ENCODE assay signal across 1 cellular context in genomic region chr18:68916734-68917133, GRCh38.
TF ChIP-seq lines count a peak whose summit lies in the region.

No MANE protein-coding gene starts in this region.

TF ChIP-seq in HepG2, 621 proteins besides CTCF, POLR2A, EP300 and RAD21 (continued from another document and continues in another):
- TF ChIP-seq TRIM22 (IDR thresholded peaks at IDR 0.05) (no peak), ZNF891 (CRISPR knock-in tag; IDR thresholded peaks at IDR 0.05) (no peak), SMARCC2 (IDR thresholded peaks at IDR 0.05) (no peak), GATAD2A (CRISPR knock-in tag; IDR thresholded peaks at IDR 0.05) (0 out of 2 replicates have a peak, but pooled peaks have one; percentile 27), MYPOP (CRISPR knock-in tag; IDR thresholded peaks at IDR 0.05) (no peak), CEBPZ (IDR thresholded peaks at IDR 0.05; ENCODE audit: low read length) (no peak), CEBPB (IDR thresholded peaks at IDR 0.05; ENCODE audit: borderline replicate concordance, low read depth, low read length) (peak; percentile 55), NR2F1 (CRISPR knock-in tag; IDR thresholded peaks at IDR 0.05) (0 out of 4 replicates have a peak, but pooled peaks of 1 of the 2 experiments have one; percentile 9), ZNF788 (CRISPR knock-in tag; IDR thresholded peaks at IDR 0.05; ENCODE audit: borderline replicate concordance) (no peak), BCL6 (CRISPR knock-in tag; IDR thresholded peaks at IDR 0.05) (peak; percentile 76), ZNF549 (CRISPR knock-in tag; IDR thresholded peaks at IDR 0.05) (no peak), SETDB1 (CRISPR knock-in tag; IDR thresholded peaks at IDR 0.05; ENCODE audit: borderline replicate concordance) (no peak), IKZF1 (IDR thresholded peaks at IDR 0.05) (no peak), PAXIP1 (CRISPR knock-in tag; conservative IDR thresholded peaks at IDR 0.05) (peak; percentile 45; the same call in 1 of the 2 replicates), ZNF24 (IDR thresholded peaks at IDR 0.05) (no peak), ONECUT2 (CRISPR knock-in tag; IDR thresholded peaks at IDR 0.05) (no peak), PTBP1 (IDR thresholded peaks at IDR 0.05; ENCODE audit: low read depth, low read length, poor library complexity, severe bottlenecking) (no peak), HNRNPL (IDR thresholded peaks at IDR 0.05; ENCODE audit: low read depth, low read length) (no peak), CERS6 (CRISPR knock-in tag; IDR thresholded peaks at IDR 0.05) (no peak), FOSL2 (CRISPR knock-in tag; IDR thresholded peaks at IDR 0.05) (peak; percentile 82), MAFF (IDR thresholded peaks at IDR 0.05; ENCODE audit: low read depth, low read length) (peak; percentile 42; the same call in 1 of the 2 replicates), GMEB1 (CRISPR knock-in tag; IDR thresholded peaks at IDR 0.05; ENCODE audit: borderline replicate concordance) (no peak), PRMT3 (CRISPR knock-in tag; IDR thresholded peaks at IDR 0.05; ENCODE audit: borderline replicate concordance, low read depth) (no peak), RERE (CRISPR knock-in tag; IDR thresholded peaks at IDR 0.05; ENCODE audit: low read depth) (no peak), SP5 (CRISPR knock-in tag; IDR thresholded peaks at IDR 0.05; ENCODE audit: borderline replicate concordance, low read depth) (no peak), NBN (conservative IDR thresholded peaks at IDR 0.05) (no peak), POGZ (CRISPR knock-in tag; IDR thresholded peaks at IDR 0.05) (peak; percentile 65), ZNF503 (CRISPR knock-in tag; IDR thresholded peaks at IDR 0.05) (0 out of 2 replicates have a peak, but pooled peaks have one; percentile 25), NR2F2 (IDR thresholded peaks at IDR 0.05; ENCODE audit: borderline replicate concordance, low read depth) (0 out of 2 replicates have a peak, but pooled peaks have one; percentile 18), SALL1 (CRISPR knock-in tag; IDR thresholded peaks at IDR 0.05) (peak; percentile 61), HOMEZ (CRISPR knock-in tag; IDR thresholded peaks at IDR 0.05; ENCODE audit: low read depth) (peak; percentile 80; the same call in 1 of the 2 replicates), TCF7 (IDR thresholded peaks at IDR 0.05; ENCODE audit: low read depth) (no peak), PHF21A (CRISPR knock-in tag; IDR thresholded peaks at IDR 0.05) (peak; percentile 18; the same call in 1 of the 2 replicates), ETV5 (CRISPR knock-in tag; IDR thresholded peaks at IDR 0.05; ENCODE audit: borderline replicate concordance) (no peak; the same call in 1 of the 2 replicates), JUN (CRISPR knock-in tag; IDR thresholded peaks at IDR 0.05) (0 out of 2 replicates have a peak, but pooled peaks have one; percentile 16), CEBPG (CRISPR knock-in tag; IDR thresholded peaks at IDR 0.05) (no peak)
